In the genomic region with DNA sequence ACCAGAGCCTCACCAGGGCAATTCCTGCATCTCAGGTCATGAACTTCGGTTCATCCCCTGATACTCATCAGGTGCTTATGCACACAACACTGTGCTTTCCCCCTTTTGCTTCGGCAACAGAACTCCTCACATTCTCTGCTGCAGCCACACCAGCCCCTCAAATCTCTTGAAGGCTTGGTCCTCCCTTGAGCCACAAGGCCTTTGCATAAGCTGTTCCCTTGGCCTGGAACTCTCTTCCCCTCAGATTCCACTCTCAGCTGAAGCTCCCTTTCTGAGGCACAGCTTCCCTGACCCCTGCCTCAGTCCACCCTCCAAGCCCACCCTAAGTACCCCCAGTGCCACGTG, we compare ENCODE assay signal across 1 cellular context.
TF ChIP-seq lines count a peak whose summit lies in the region.

No MANE protein-coding gene starts in this region.

TF ChIP-seq in H1, 55 proteins besides CTCF, POLR2A, EP300 and RAD21:
- TF ChIP-seq, protein P1, sequence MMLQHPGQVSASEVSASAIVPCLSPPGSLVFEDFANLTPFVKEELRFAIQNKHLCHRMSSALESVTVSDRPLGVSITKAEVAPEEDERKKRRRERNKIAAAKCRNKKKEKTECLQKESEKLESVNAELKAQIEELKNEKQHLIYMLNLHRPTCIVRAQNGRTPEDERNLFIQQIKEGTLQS (IDR thresholded peaks at IDR 0.05; ENCODE audit: insufficient read depth, low read depth, low read length): no peak
- TF ChIP-seq SP1 (IDR thresholded peaks at IDR 0.05; ENCODE audit: low read depth, low read length): no peak
- no peak for TF ChIP-seq SP4 (IDR thresholded peaks at IDR 0.05; ENCODE audit: low read length)
- TF ChIP-seq POLR2AphosphoS5 (IDR thresholded peaks at IDR 0.05; ENCODE audit: low read depth, low read length): no peak
- no peak for TF ChIP-seq SIX5 (IDR thresholded peaks at IDR 0.05; ENCODE audit: low read depth, low read length)
- TF ChIP-seq TCF12 (IDR thresholded peaks at IDR 0.05; ENCODE audit: low read depth, low read length): no peak
- no peak for TF ChIP-seq FOSL1 (IDR thresholded peaks at IDR 0.05; ENCODE audit: insufficient read depth, low read depth, low read length)
- no peak for TF ChIP-seq CHD1 (IDR thresholded peaks at IDR 0.05; ENCODE audit: low read depth, low read length)
- no peak for TF ChIP-seq SIN3A (conservative IDR thresholded peaks at IDR 0.05 in 1 of 2, IDR thresholded peaks at IDR 0.05 in 1 of 2; ENCODE audit: low read depth in 1 of 2, low read length in 2 of 2)
- TF ChIP-seq TAF1 (IDR thresholded peaks at IDR 0.05; ENCODE audit: low read depth, low read length): no peak
- TF ChIP-seq GABPA (IDR thresholded peaks at IDR 0.05; ENCODE audit: borderline replicate concordance, insufficient read depth, low read length): no peak
- no peak for TF ChIP-seq CREB1 (IDR thresholded peaks at IDR 0.05)
- TF ChIP-seq RXRA (IDR thresholded peaks at IDR 0.05; ENCODE audit: insufficient read depth, low read depth, low read length): no peak
- no peak for TF ChIP-seq BRCA1 (IDR thresholded peaks at IDR 0.05; ENCODE audit: low read depth, low read length)
- TF ChIP-seq RBBP5 (IDR thresholded peaks at IDR 0.05; ENCODE audit: borderline replicate concordance, low read depth, low read length): no peak
